8 cellular contexts compared by ENCODE assay signal in genomic region chr5:142107729-142108431, GRCh38. TPM values are rescaled to one million over a fixed set of nuclear protein-coding genes. Genes with fewer than 3 reads are reported as not detected.
DNase-seq lines count a peak whose midpoint lies in the region; ATAC-seq and TF ChIP-seq lines count a peak whose summit lies in the region.

No MANE protein-coding gene starts in this region.

- intact Hi-C loops in Calu3 (cut with micrococcal nuclease; ENCODE audit: unreplicated experiment), result loop anchor here (2.0 kb wide), 1 partner anchor 95 kb away; the partner anchor contains the start of gene GNPDA1

- peaks cover 15% of the 10 kb centered on the region for H3K4me1 ChIP-seq in SJCRH30
- peaks cover 13% of the 10 kb centered on the region for H3K4me1 ChIP-seq in parathyroid adenoma

- H3K9me3 Mint-ChIP-seq in Calu3 (ENCODE audit: low read depth, unreplicated experiment), result no peaks in the 10 kb centered on the region

- H3K36me3 ChIP-seq in SJCRH30 (no peaks in the 10 kb centered on the region), parathyroid adenoma (ENCODE audit: control insufficient read depth, insufficient read depth, low read length) (no peaks in the 10 kb centered on the region)

- H3K4me2 ChIP-seq in parathyroid adenoma (ENCODE audit: low read length), result peak overlapping the region; percentile 22

- H3K27me3 Mint-ChIP-seq in Calu3 (ENCODE audit: unreplicated experiment), result no peaks in the 10 kb centered on the region

- H3K9ac ChIP-seq in parathyroid adenoma, result peak overlapping the region; percentile 31

- H3K79me2 ChIP-seq in parathyroid adenoma, result peaks cover 25% of the 10 kb centered on the region

- TF ChIP-seq POLR2A in erythroblast (IDR thresholded peaks at IDR 0.05; ENCODE audit: low read length), result no peak

- TF ChIP-seq CTCF in Calu3 (IDR thresholded peaks at IDR 0.05; ENCODE audit: unreplicated experiment) (no peak), parathyroid adenoma (IDR thresholded peaks at IDR 0.05) (no peak)

- H3K4me3 ChIP-seq in SJCRH30, result peak overlapping the region; percentile 79
- H3K4me3 ChIP-seq in parathyroid adenoma (ENCODE audit: low read depth, low read length), result peak overlapping the region; percentile 64

- no peaks in the 10 kb centered on the region for H3K9me3 ChIP-seq in SJCRH30 (replicated peaks)
- no peaks in the 10 kb centered on the region for H3K9me3 ChIP-seq in parathyroid adenoma (ENCODE audit: control insufficient read depth, low read length)

- H2AFZ ChIP-seq in parathyroid adenoma, result peak overlapping the region; percentile 98

- H3K4me3 Mint-ChIP-seq in Calu3 (ENCODE audit: low read depth, unreplicated experiment), result peak overlapping the region; percentile 95

- peaks cover 25% of the 10 kb centered on the region for H3K36me3 Mint-ChIP-seq in Calu3 (ENCODE audit: insufficient read depth, unreplicated experiment)

- H3K27ac ChIP-seq in SJCRH30 (no peak overlapping the region), parathyroid adenoma (peak overlapping the region; percentile 95)

- H3K27me3 ChIP-seq in SJCRH30 (no peaks in the 10 kb centered on the region), parathyroid adenoma (ENCODE audit: control insufficient read depth, insufficient read depth, low read length) (no peaks in the 10 kb centered on the region)

- DNase-seq in Calu3 (no peak), SJCRH30 (peak; percentile 45 to 68), erythroblast (lab: John Stamatoyannopoulos, UW) (peak; percentile 73 to 92), HuH-7 (ENCODE audit: low spot score) (no peak), NCI-H2107 treated with DMSO at 0.1 percent for 48 hours (lab: John Stamatoyannopoulos, UW; ENCODE audit: unreplicated experiment) (no peak)
- no peak for DNase-seq in activated CD8-positive, alpha-beta memory T cell treated with anti-CD3 and anti-CD28 coated beads, Interleukin-2, amount 50 U/mL, for 4 hours

- peaks cover 26% of the 10 kb centered on the region for H3K4me1 Mint-ChIP-seq in Calu3 (ENCODE audit: low read depth, unreplicated experiment)

- CTCF ChIA-PET in Calu3 (lab: Charles Lee), result interaction anchor here (0.6 to 0.8 kb wide), 2 partner anchors 11 to 16 kb away, joined by 3 read pairs; no protein-coding TSS in a partner anchor

- BruUV-seq in Calu3 (replicated peaks; lab: Mats Ljungman, UMichigan), result no TSS peak

- peak overlapping the region; percentile 47 for H3K27ac Mint-ChIP-seq in Calu3 (ENCODE audit: unreplicated experiment)

- no peak for ATAC-seq in HG03520 (IDR thresholded peaks at IDR 0.05; ENCODE audit: unreplicated experiment)

RNA-seq across cellular contexts. Expression of gene NDFIP1, which starts 0.7 kb away (rescaled TPM):
- 58.0 and 70.1 TPM in 2 replicates for total RNA-seq in Calu3 (2022)
- total RNA-seq in SJCRH30 (2014; rRNA removed; shearing (Covaris generic)), result 22.2 and 22.6 TPM in 2 replicates

Comparison
In these comparisons a context has a peak if more than half of its experiments do, and no peak if none do; other contexts are left out.
1. DNase-seq: peak in SJCRH30 (2 of 2) and erythroblast (2 of 2); none in Calu3 (single experiment), HuH-7 (single experiment), NCI-H2107 treated with DMSO at 0.1 percent for 48 hours (single experiment) and activated CD8-positive, alpha-beta memory T cell treated with anti-CD3 and anti-CD28 coated beads, Interleukin-2, amount 50 U/mL, for 4 hours (single experiment).